ENCODE assay signal across 22 cellular contexts in genomic region chr4:88675543-88675942, GRCh38.
"Had no signal": no experiment of that assay in that cellular context is flagged by ENCODE, and none has a peak within 500 bp of the region (broad histone marks: within the 10 kb centered on the region; RNA-seq: fewer than 3 reads in every experiment).

No MANE protein-coding gene starts in this region.

- DNase-seq: activated CD4-positive, alpha-beta T cell treated with anti-CD3 and anti-CD28 coated beads for 4 hours; activated CD8-positive, alpha-beta memory T cell treated with anti-CD3 and anti-CD28 coated beads, Interleukin-2, amount 50 U/mL, for 4 hours; activated CD8-positive, alpha-beta T cell treated with anti-CD3 and anti-CD28 coated beads for 36 hours; activated naive CD8-positive, alpha-beta T cell treated with anti-CD3 and anti-CD28 coated beads, Interleukin-2, amount 50 U/mL, for 24 hours; activated T-cell treated with anti-CD3 and anti-CD28 coated beads, Interleukin-2, amount 50 U/mL, for 72 hours; amniotic stem cell; cerebellar nuclear complex; KG1; NCI-H1048; NCI-H146; NCI-H187 treated with DMSO at 0.1 percent for 48 hours; NCI-H2081 treated with DMSO at 0.1 percent for 48 hours; NCI-H526; NCI-H774; RPMI8226; SW 1271 had no signal

- H3K4me3 ChIP-seq: SK-N-MC had no signal

- H3K27ac ChIP-seq: SK-N-MC had no signal

- H3K27ac Mint-ChIP-seq: activated CD8-positive, alpha-beta T cell treated with anti-CD3 and anti-CD28 coated beads for 36 hours; activated naive CD4-positive, alpha-beta T cell treated with anti-CD3 and anti-CD28 coated beads, Interleukin-2, amount 50 U/mL, for 72 hours; activated naive CD8-positive, alpha-beta T cell treated with anti-CD3 and anti-CD28 coated beads, Interleukin-2, amount 50 U/mL, for 24 hours; activated T-cell treated with anti-CD3 and anti-CD28 coated beads, Interleukin-2, amount 50 U/mL, for 72 hours; activated T-helper 2 cell treated with anti-CD3 and anti-CD28 coated beads, Interferon-gamma antibody, Interleukin-2, Interleukin-4, amounts not matched to agents 10 μg/mL and 5 μg/mL and 100 μg/mL, durations not matched to agents 14 hours and 24 hours and 36 hours; T-helper 1 cell treated with Interleukin-12 subunit alpha and Interleukin-12 subunit beta and Interleukin-4 antibody, amounts not matched to agents 30 μg/mL and 1 μg/mL, for 36 hours had no signal

- ATAC-seq: activated CD4-positive, CD25-positive, alpha-beta regulatory T cell treated with anti-CD3 and anti-CD28 coated beads, Interleukin-2, amount 50 U/mL, for 24 hours; activated CD8-positive, alpha-beta T cell treated with anti-CD3 and anti-CD28 coated beads for 36 hours; activated naive CD4-positive, alpha-beta T cell treated with anti-CD3 and anti-CD28 coated beads, Interleukin-2, amount 50 U/mL, for 72 hours; activated naive CD8-positive, alpha-beta T cell treated with anti-CD3 and anti-CD28 coated beads, Interleukin-2, amount 50 U/mL, for 24 hours; activated T-cell treated with anti-CD3 and anti-CD28 coated beads, Interleukin-2, amount 50 U/mL, for 72 hours; Right ventricle myocardium inferior had no signal

- H3K27me3 Mint-ChIP-seq: activated CD8-positive, alpha-beta T cell treated with anti-CD3 and anti-CD28 coated beads for 36 hours; activated naive CD8-positive, alpha-beta T cell treated with anti-CD3 and anti-CD28 coated beads, Interleukin-2, amount 50 U/mL, for 24 hours had no signal

- H3K4me1 Mint-ChIP-seq: activated naive CD8-positive, alpha-beta T cell treated with anti-CD3 and anti-CD28 coated beads, Interleukin-2, amount 50 U/mL, for 24 hours had no signal

- H3K4me3 Mint-ChIP-seq: activated CD8-positive, alpha-beta T cell treated with anti-CD3 and anti-CD28 coated beads for 36 hours; activated naive CD8-positive, alpha-beta T cell treated with anti-CD3 and anti-CD28 coated beads, Interleukin-2, amount 50 U/mL, for 24 hours; activated T-cell treated with anti-CD3 and anti-CD28 coated beads, Interleukin-2, amount 50 U/mL, for 72 hours; T-helper 1 cell treated with Interleukin-12 subunit alpha and Interleukin-12 subunit beta and Interleukin-4 antibody, amounts not matched to agents 30 μg/mL and 1 μg/mL, for 36 hours had no signal

- H3K9me3 Mint-ChIP-seq: activated CD8-positive, alpha-beta T cell treated with anti-CD3 and anti-CD28 coated beads for 36 hours; activated naive CD4-positive, alpha-beta T cell treated with anti-CD3 and anti-CD28 coated beads, Interleukin-2, amount 50 U/mL, for 72 hours; activated naive CD8-positive, alpha-beta T cell treated with anti-CD3 and anti-CD28 coated beads, Interleukin-2, amount 50 U/mL, for 24 hours; activated T-cell treated with anti-CD3 and anti-CD28 coated beads, Interleukin-2, amount 50 U/mL, for 72 hours; activated T-helper 2 cell treated with anti-CD3 and anti-CD28 coated beads, Interferon-gamma antibody, Interleukin-2, Interleukin-4, amounts not matched to agents 10 μg/mL and 5 μg/mL and 100 μg/mL, durations not matched to agents 14 hours and 24 hours and 36 hours; T-helper 1 cell treated with Interleukin-12 subunit alpha and Interleukin-12 subunit beta and Interleukin-4 antibody, amounts not matched to agents 30 μg/mL and 1 μg/mL, for 36 hours had no signal
